In genomic region chr5:88785396-88786216, GRCh38 we compare ENCODE assay signal across 1 cellular context.
TF ChIP-seq lines count a peak whose summit lies in the region.

No MANE protein-coding gene starts in this region.

TF ChIP-seq in HEK293, 187 proteins besides CTCF, POLR2A, EP300 and RAD21 (continued from another document and continues in another):
- peak; percentile 93 for TF ChIP-seq PRDM6 (tag by site-specific recombination; IDR thresholded peaks at IDR 0.05)
- TF ChIP-seq ZNF157 (tag by site-specific recombination; IDR thresholded peaks at IDR 0.05) = no peak
- no peak for TF ChIP-seq ZNF747 (tag by site-specific recombination; IDR thresholded peaks at IDR 0.05)
- TF ChIP-seq ZNF394 (tag by site-specific recombination; IDR thresholded peaks at IDR 0.05; ENCODE audit: borderline replicate concordance) = peak; percentile 42; the same call in 1 of the 2 replicates
- TF ChIP-seq PRDM10 (tag by site-specific recombination; IDR thresholded peaks at IDR 0.05) = peak; percentile 50
- TF ChIP-seq ZNF629 (tag by site-specific recombination; IDR thresholded peaks at IDR 0.05) = peak; percentile 74
- TF ChIP-seq HOXD13 (CRISPR knock-in tag; IDR thresholded peaks at IDR 0.05; ENCODE audit: borderline replicate concordance) = no peak
- TF ChIP-seq ZNF10 (tag by site-specific recombination; IDR thresholded peaks at IDR 0.05) = no peak
- TF ChIP-seq ZNF585B (tag by site-specific recombination; IDR thresholded peaks at IDR 0.05) = peak; percentile 25; the same call in 1 of the 2 replicates
- no peak for TF ChIP-seq ZNF350 (tag by site-specific recombination; IDR thresholded peaks at IDR 0.05)
- no peak for TF ChIP-seq ZBTB7A (tag by site-specific recombination; IDR thresholded peaks at IDR 0.05; ENCODE audit: low read depth)
- no peak for TF ChIP-seq ZBTB11 (tag by site-specific recombination; conservative IDR thresholded peaks at IDR 0.05; ENCODE audit: low read depth)
- peak; percentile 63 for TF ChIP-seq FEZF1 (tag by site-specific recombination; IDR thresholded peaks at IDR 0.05)
- TF ChIP-seq GLIS2 (tag by site-specific recombination; IDR thresholded peaks at IDR 0.05) = no peak
- TF ChIP-seq ZNF654 (tag by site-specific recombination; IDR thresholded peaks at IDR 0.05; ENCODE audit: low read depth) = no peak
- no peak for TF ChIP-seq ZNF670 (tag by site-specific recombination; IDR thresholded peaks at IDR 0.05; ENCODE audit: low read depth)
- no peak for TF ChIP-seq ZNF560 (tag by site-specific recombination; IDR thresholded peaks at IDR 0.05; ENCODE audit: borderline replicate concordance)
- no peak for TF ChIP-seq ZNF302 (tag by site-specific recombination; IDR thresholded peaks at IDR 0.05; ENCODE audit: low read depth)
- no peak for TF ChIP-seq ZNF2 (tag by site-specific recombination; IDR thresholded peaks at IDR 0.05)
- TF ChIP-seq ZNF561 (tag by site-specific recombination; IDR thresholded peaks at IDR 0.05; ENCODE audit: borderline replicate concordance) = 0 out of 2 replicates have a peak, but pooled peaks have one; percentile 31
- no peak for TF ChIP-seq ZNF169 (tag by site-specific recombination; IDR thresholded peaks at IDR 0.05)
- TF ChIP-seq ZSCAN23 (tag by site-specific recombination; IDR thresholded peaks at IDR 0.05) = no peak
- no peak for TF ChIP-seq GLI4 (tag by site-specific recombination; IDR thresholded peaks at IDR 0.05)
- TF ChIP-seq ZNF488 (tag by site-specific recombination; IDR thresholded peaks at IDR 0.05) = no peak
- no peak for TF ChIP-seq ZNF175 (tag by site-specific recombination; IDR thresholded peaks at IDR 0.05)
- no peak for TF ChIP-seq MYNN (tag by site-specific recombination; IDR thresholded peaks at IDR 0.05; ENCODE audit: borderline replicate concordance)
- no peak for TF ChIP-seq HIC1 (tag by site-specific recombination; IDR thresholded peaks at IDR 0.05)
- no peak for TF ChIP-seq PBX3 (CRISPR knock-in tag; IDR thresholded peaks at IDR 0.05)
- no peak for TF ChIP-seq KLF1 (tag by site-specific recombination; IDR thresholded peaks at IDR 0.05)
- TF ChIP-seq ZXDB (tag by site-specific recombination; IDR thresholded peaks at IDR 0.05) = peak; percentile 50; the same call in 1 of the 2 replicates
- TF ChIP-seq ZNF626 (tag by site-specific recombination; IDR thresholded peaks at IDR 0.05) = no peak
- no peak for TF ChIP-seq ZNF140 (tag by site-specific recombination; IDR thresholded peaks at IDR 0.05)
- no peak for TF ChIP-seq ZNF610 (tag by site-specific recombination; IDR thresholded peaks at IDR 0.05; ENCODE audit: borderline replicate concordance)
- TF ChIP-seq INSM2 (tag by site-specific recombination; IDR thresholded peaks at IDR 0.05) = 0 out of 2 replicates have a peak, but pooled peaks have one; percentile 34
- TF ChIP-seq ZNF544 (tag by site-specific recombination; IDR thresholded peaks at IDR 0.05) = no peak
- TF ChIP-seq ZNF785 (tag by site-specific recombination; IDR thresholded peaks at IDR 0.05) = no peak
- TF ChIP-seq ZNF266 (tag by site-specific recombination; IDR thresholded peaks at IDR 0.05; ENCODE audit: low read depth) = no peak
- no peak for TF ChIP-seq ZNF248 (tag by site-specific recombination; IDR thresholded peaks at IDR 0.05)
- no peak for TF ChIP-seq ZNF341 (tag by site-specific recombination; IDR thresholded peaks at IDR 0.05; ENCODE audit: low read depth)
- TF ChIP-seq ZNF600 (tag by site-specific recombination; IDR thresholded peaks at IDR 0.05) = no peak
- no peak for TF ChIP-seq PRDM1 (tag by site-specific recombination; IDR thresholded peaks at IDR 0.05)
- no peak for TF ChIP-seq ZNF239 (tag by site-specific recombination; IDR thresholded peaks at IDR 0.05)
- TF ChIP-seq ZNF530 (tag by site-specific recombination; IDR thresholded peaks at IDR 0.05; ENCODE audit: low read depth) = 0 out of 2 replicates have a peak, but pooled peaks have one; percentile 9
- TF ChIP-seq ZNF404 (tag by site-specific recombination; IDR thresholded peaks at IDR 0.05) = no peak
- TF ChIP-seq ZNF292 (tag by site-specific recombination; IDR thresholded peaks at IDR 0.05; ENCODE audit: borderline replicate concordance, low read depth) = no peak
- no peak for TF ChIP-seq ZSCAN18 (tag by site-specific recombination; IDR thresholded peaks at IDR 0.05)
- no peak for TF ChIP-seq ZSCAN5A (tag by site-specific recombination; IDR thresholded peaks at IDR 0.05)
- TF ChIP-seq GLIS1 (tag by site-specific recombination; IDR thresholded peaks at IDR 0.05) = no peak
- TF ChIP-seq ZBTB48 (tag by site-specific recombination; IDR thresholded peaks at IDR 0.05) = no peak
- TF ChIP-seq ZNF76 (tag by site-specific recombination; IDR thresholded peaks at IDR 0.05; ENCODE audit: borderline replicate concordance, low read depth) = no peak
- TF ChIP-seq IKZF3 (tag by site-specific recombination; IDR thresholded peaks at IDR 0.05) = peak; percentile 75; the same call in 1 of the 2 replicates
